ENCODE assay signal across 1 cellular context in genomic region chr2:231203087-231203486, GRCh38.
TF ChIP-seq lines count a peak whose summit lies in the region.

No MANE protein-coding gene starts in this region.

TF ChIP-seq in K562, 482 proteins besides CTCF, POLR2A, EP300 and RAD21:
- TF ChIP-seq MAFG (tag; conservative IDR thresholded peaks at IDR 0.05) (peak; percentile 76), ZNF23 (CRISPR knock-in tag; IDR thresholded peaks at IDR 0.05) (no peak), C11orf30 (IDR thresholded peaks at IDR 0.05; ENCODE audit: low read depth) (peak; percentile 85), KAT7 (CRISPR knock-in tag; IDR thresholded peaks at IDR 0.05; ENCODE audit: borderline replicate concordance) (no peak), ZNF316 (IDR thresholded peaks at IDR 0.05) (peak; percentile 91), DPF2 (IDR thresholded peaks at IDR 0.05) (no peak), PURB (CRISPR knock-in tag; IDR thresholded peaks at IDR 0.05; ENCODE audit: low read depth) (no peak), MAFK (IDR thresholded peaks at IDR 0.05; ENCODE audit: low read length) (peak; percentile 82), MAFF (IDR thresholded peaks at IDR 0.05; ENCODE audit: low read length) (peak; percentile 82)
TF ChIP-seq in K562: peak in this region for 5.
